Comparison of ENCODE assay signal across 8 cellular contexts in the genomic region with DNA sequence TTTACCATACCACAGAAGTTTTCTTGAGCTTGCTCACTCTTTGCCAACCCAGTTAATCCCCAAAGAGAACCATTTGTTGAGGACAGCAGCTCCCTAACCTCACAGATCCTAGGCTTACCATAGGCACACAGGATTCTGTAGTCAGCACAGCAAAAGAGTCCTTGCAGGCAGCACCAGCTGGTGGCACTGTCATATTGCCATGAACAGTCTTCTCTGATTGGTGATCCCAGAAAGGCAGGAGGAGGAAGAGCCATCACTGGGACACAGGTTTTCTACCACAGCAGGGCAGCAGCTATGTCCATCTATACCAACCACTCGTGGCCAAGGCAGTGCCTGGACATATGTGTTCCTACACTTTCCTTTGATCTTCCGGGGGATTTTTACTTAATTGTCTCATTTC.
A peak's percentile ranks its signal among the peaks of the same experiment; 100 is the strongest.
DNase-seq lines count a peak whose midpoint lies in the region; ATAC-seq and TF ChIP-seq lines count a peak whose summit lies in the region.

No MANE protein-coding gene starts in this region.

- no peak for TF ChIP-seq POLR2A in breast epithelium (IDR thresholded peaks at IDR 0.05)

- intact Hi-C loops in breast epithelium (cut with DNase I; ENCODE audit: low total_unique reads) = no loop called here

- no peaks in the 10 kb centered on the region for H3K36me3 ChIP-seq in breast epithelium

- no peaks in the 10 kb centered on the region for H3K9me3 ChIP-seq in breast epithelium

- TF ChIP-seq CTCF in breast epithelium (IDR thresholded peaks at IDR 0.05) = peak in 2 of 3 donors; percentile 8 to 10

- ATAC-seq in HG03439 (IDR thresholded peaks at IDR 0.05; ENCODE audit: unreplicated experiment) = no peak

- H3K4me1 ChIP-seq in breast epithelium = no peaks in the 10 kb centered on the region

- DNase-seq in ELR (ENCODE audit: low read depth) (peak; percentile 1), NCI-H2029 treated with DMSO at 0.1 percent for 48 hours (lab: John Stamatoyannopoulos, UW) (peak; percentile 74), breast epithelium (ENCODE audit: low spot score in 2 of 2) (no peak), left kidney (ENCODE audit: low read depth, low spot score) (peak; percentile 50), GF-D8 (lab: John Stamatoyannopoulos, UW) (no peak)
- no peak for DNase-seq in stimulated activated CD4-positive, alpha-beta T cell treated with anti-CD3 and anti-CD28 coated beads, Interleukin-1b, Interleukin-23, amount 100 ng/mL, for 48 hours
- no peak for DNase-seq in NK-92 treated with Interleukin-12 subunit alpha and Interleukin-12 subunit beta, amount 100 ng/mL, for 24 hours (lab: John Stamatoyannopoulos, UW)

- H3K4me3 ChIP-seq in breast epithelium = no peak overlapping the region

- no peaks in the 10 kb centered on the region for H3K27me3 ChIP-seq in breast epithelium

- no peak overlapping the region for H3K27ac ChIP-seq in breast epithelium

Comparison
In these comparisons a context has a peak if more than half of its experiments do, and no peak if none do; other contexts are left out.
1. DNase-seq: peak in ELR (single experiment), NCI-H2029 treated with DMSO at 0.1 percent for 48 hours (single experiment) and left kidney (single experiment); none in breast epithelium (0 of 2), stimulated activated CD4-positive, alpha-beta T cell treated with anti-CD3 and anti-CD28 coated beads, Interleukin-1b, Interleukin-23, amount 100 ng/mL, for 48 hours (single experiment), GF-D8 (single experiment) and NK-92 treated with Interleukin-12 subunit alpha and Interleukin-12 subunit beta, amount 100 ng/mL, for 24 hours (single experiment).